ENCODE assay signal across 13 cellular contexts in genomic region chr18:55585050-55585449, GRCh38. TPM values are rescaled to one million over a fixed set of nuclear protein-coding genes. Genes with fewer than 3 reads are reported as not detected.
DNase-seq lines count a peak whose midpoint lies in the region; ATAC-seq and TF ChIP-seq lines count a peak whose summit lies in the region.
"Had no signal": no experiment of that assay in that cellular context is flagged by ENCODE, and none has a peak within 500 bp of the region (broad histone marks: within the 10 kb centered on the region; RNA-seq: fewer than 3 reads in every experiment).

No MANE protein-coding gene starts in this region.

- H3K4me1 Mint-ChIP-seq in neural progenitor cell = peaks cover 58% of the 10 kb centered on the region

- ATAC-seq in right cardiac atrium (no peak), left cardiac atrium (no peak), aorta (ENCODE audit: low FRiP score) (no peak)
- ATAC-seq: foreskin keratinocyte, Panc1 had no signal

- peak overlapping the region; percentile 96 for H3K27ac Mint-ChIP-seq in neural progenitor cell
- H3K27ac Mint-ChIP-seq: activated naive CD8-positive, alpha-beta T cell treated with anti-CD3 and anti-CD28 coated beads for 36 hours had no signal

- H3K9ac ChIP-seq in fibroblast of lung (ENCODE audit: insufficient read depth, low read length) = no peak overlapping the region
- peak overlapping the region; percentile 21 for H3K9ac ChIP-seq in neural progenitor cell

- H3K9me3 ChIP-seq in right cardiac atrium (ENCODE audit: control insufficient read depth, low read length) (no peaks in the 10 kb centered on the region), fibroblast of lung (ENCODE audit: control insufficient read depth, insufficient read depth, low read depth, low read length) (no peaks in the 10 kb centered on the region), neural progenitor cell (ENCODE audit: low read depth) (no peaks in the 10 kb centered on the region), aorta (ENCODE audit: control insufficient read depth, low read length) (no peaks in the 10 kb centered on the region)
- H3K9me3 ChIP-seq: ovary had no signal

- H3F3A ChIP-seq in neural progenitor cell (ENCODE audit: low read depth) = peaks cover 46% of the 10 kb centered on the region

- no peaks in the 10 kb centered on the region for H3K36me3 ChIP-seq in fibroblast of lung (ENCODE audit: control insufficient read depth, insufficient read depth, low read length)
- H3K36me3 ChIP-seq in neural progenitor cell = no peaks in the 10 kb centered on the region
- H3K36me3 ChIP-seq in aorta (ENCODE audit: control insufficient read depth in 1 of 2, insufficient read depth in 2 of 2, low read length in 1 of 2) = no peaks in the 10 kb centered on the region
- H3K36me3 ChIP-seq: ovary had no signal

- no peaks in the 10 kb centered on the region for H3K9me3 Mint-ChIP-seq in neural progenitor cell
- H3K9me3 Mint-ChIP-seq: activated naive CD8-positive, alpha-beta T cell treated with anti-CD3 and anti-CD28 coated beads for 36 hours had no signal

- H2AFZ ChIP-seq in fibroblast of lung (ENCODE audit: low read length) (peak overlapping the region; percentile 66), neural progenitor cell (replicated peaks) (no peak overlapping the region)

- no peak for TF ChIP-seq CTCF in fibroblast of lung (conservative IDR thresholded peaks at IDR 0.05 in 1 of 2, IDR thresholded peaks at IDR 0.05 in 1 of 2; ENCODE audit: low read depth in 1 of 2, low read length in 2 of 2)
- no peak for TF ChIP-seq CTCF in neural progenitor cell (IDR thresholded peaks at IDR 0.05)

- H3K4me3 ChIP-seq in right cardiac atrium (ENCODE audit: low read length) = peak overlapping the region; percentile 100
- H3K4me3 ChIP-seq in fibroblast of lung (replicated peaks in 1 of 4; ENCODE audit: control extremely low read depth in 1 of 4, insufficient read depth in 1 of 4, low read depth in 3 of 4, low read length in 4 of 4) = peak overlapping the region; percentile 52 to 78 (median 58)
- H3K4me3 ChIP-seq in neural progenitor cell = peak overlapping the region; percentile 90
- peak overlapping the region; percentile 96 to 99 for H3K4me3 ChIP-seq in aorta (ENCODE audit: low read length in 2 of 2)

- DNase-seq in right cardiac atrium (no peak), left cardiac atrium (no peak), fibroblast of lung (ENCODE audit: low read depth in 2 of 2) (peak; percentile 16 to 54), neural progenitor cell (ENCODE audit: low spot score) (no peak), aorta (no peak), dermis blood vessel endothelial cell (no peak), NOMO-1 treated with DMSO at 0.1 percent for 48 hours (lab: John Stamatoyannopoulos, UW; ENCODE audit: unreplicated experiment) (no peak)
- DNase-seq in central memory CD4-positive, alpha-beta T cell = no peak
- DNase-seq: activated naive CD8-positive, alpha-beta T cell treated with anti-CD3 and anti-CD28 coated beads for 36 hours; foreskin keratinocyte; ovary; WERI-Rb-1 had no signal

- peaks cover 9% of the 10 kb centered on the region for H3K36me3 Mint-ChIP-seq in neural progenitor cell
- H3K36me3 Mint-ChIP-seq: activated naive CD8-positive, alpha-beta T cell treated with anti-CD3 and anti-CD28 coated beads for 36 hours had no signal

- H3K27me3 ChIP-seq in right cardiac atrium (ENCODE audit: control insufficient read depth, insufficient read depth) (no peaks in the 10 kb centered on the region), fibroblast of lung (ENCODE audit: control insufficient read depth, insufficient read depth, low read length) (no peaks in the 10 kb centered on the region), neural progenitor cell (no peaks in the 10 kb centered on the region), aorta (ENCODE audit: control insufficient read depth in 1 of 2, insufficient read depth in 2 of 2, low read length in 1 of 2) (no peaks in the 10 kb centered on the region)
- H3K27me3 ChIP-seq: foreskin keratinocyte, ovary had no signal

- H3K4me1 ChIP-seq in right cardiac atrium (ENCODE audit: control insufficient read depth, insufficient read depth, low read length) = peaks cover 2% of the 10 kb centered on the region
- H3K4me1 ChIP-seq in fibroblast of lung (ENCODE audit: control insufficient read depth, extremely low read depth, insufficient read depth, low read length) = peaks cover 4% of the 10 kb centered on the region
- H3K4me1 ChIP-seq in neural progenitor cell = peaks cover 56% of the 10 kb centered on the region
- no peaks in the 10 kb centered on the region for H3K4me1 ChIP-seq in aorta (ENCODE audit: control insufficient read depth in 1 of 2, insufficient read depth in 2 of 2, low read length in 2 of 2)
- H3K4me1 ChIP-seq: foreskin keratinocyte had no signal

- H3K27ac ChIP-seq in right cardiac atrium (ENCODE audit: low read length) = no peak overlapping the region
- H3K27ac ChIP-seq in fibroblast of lung (ENCODE audit: insufficient read depth, low read length) = peak overlapping the region; percentile 57
- H3K27ac ChIP-seq in neural progenitor cell = peak overlapping the region; percentile 74
- no peak overlapping the region for H3K27ac ChIP-seq in aorta (ENCODE audit: low read depth in 1 of 2, low read length in 2 of 2)
- H3K27ac ChIP-seq: foreskin keratinocyte, ovary, WERI-Rb-1 had no signal

- H3K27me3 Mint-ChIP-seq in neural progenitor cell (ENCODE audit: insufficient read depth, low read depth) = no peaks in the 10 kb centered on the region

- peak overlapping the region; percentile 98 for H3K4me3 Mint-ChIP-seq in neural progenitor cell
- H3K4me3 Mint-ChIP-seq: activated naive CD8-positive, alpha-beta T cell treated with anti-CD3 and anti-CD28 coated beads for 36 hours had no signal

- 30% methylated on average over 2 of the region's 2 CpGs for WGBS in right cardiac atrium
- 20 to 23% methylated on average over 2 of the region's 2 CpGs for WGBS in aorta, 2 donors

- intact Hi-C loops in right cardiac atrium (cut with DNase I) = loop anchor here (5.0 to 10.0 kb wide), 6 partner anchors 60 to 990 kb away; no protein-coding TSS in a partner anchor
- intact Hi-C loops in left cardiac atrium (cut with DNase I) = loop anchor here (5.0 to 10.0 kb wide), 8 partner anchors 60 to 350 kb away; no protein-coding TSS in a partner anchor
- intact Hi-C loops in aorta (cut with DNase I) = loop anchor here (5.0 to 10.0 kb wide), 7 partner anchors 110 to 343 kb away; no protein-coding TSS in a partner anchor

- H3K4me2 ChIP-seq in fibroblast of lung (ENCODE audit: extremely low read depth, insufficient read depth, low read length) (peak overlapping the region; percentile 98), neural progenitor cell (peak overlapping the region; percentile 86)

- H4K20me1 ChIP-seq in fibroblast of lung (ENCODE audit: control insufficient read depth, extremely low read depth, insufficient read depth, low read length) (no peaks in the 10 kb centered on the region), neural progenitor cell (ENCODE audit: low read depth) (peaks cover 22% of the 10 kb centered on the region)

- H3K79me2 ChIP-seq in fibroblast of lung (ENCODE audit: control insufficient read depth, insufficient read depth, low read length) (peaks cover 31% of the 10 kb centered on the region), neural progenitor cell (ENCODE audit: low read depth) (peaks cover 94% of the 10 kb centered on the region)

RNA-seq across cellular contexts. Expression of gene TCF4, which starts 2.9 kb away (rescaled TPM):
- 10 to 100 TPM; 51.8 to 73.6 (median 61.9) TPM for total RNA-seq in right cardiac atrium
- 17.3 TPM for polyA plus RNA-seq in right cardiac atrium
- 10 to 100 TPM; 58.5 to 77.4 TPM for total RNA-seq in left cardiac atrium
- 49.1 and 57.6 TPM in 2 replicates for total RNA-seq in fibroblast of lung
- polyA plus RNA-seq in fibroblast of lung = 42.3 and 48.9 TPM in 2 replicates
- polyA plus RNA-seq in fibroblast of lung (2012) = 20.2 and 28.5 TPM in 2 replicates
- polyA minus RNA-seq in fibroblast of lung (ENCODE audit: low replicate concordance) = 97.6 and 116 TPM in 2 replicates
- total RNA-seq in neural progenitor cell (ENCODE audit: low replicate concordance) = 111 and 161 TPM in 2 replicates
- total RNA-seq in aorta = 100 to 1,000 TPM; 108 to 297 TPM
- 10 to 100 TPM; 11.8 to 42.2 TPM for polyA plus RNA-seq in aorta
- 474 and 759 TPM in 2 replicates for total RNA-seq in dermis blood vessel endothelial cell

Comparison
In these comparisons a context has a peak if more than half of its experiments do, and no peak if none do; other contexts are left out.
1. DNase-seq: peak in fibroblast of lung (2 of 2); none in right cardiac atrium (0 of 3), left cardiac atrium (single experiment), neural progenitor cell (single experiment), aorta (0 of 2), central memory CD4-positive, alpha-beta T cell (single experiment), dermis blood vessel endothelial cell (single experiment) and NOMO-1 treated with DMSO at 0.1 percent for 48 hours (single experiment).
2. H3K27ac ChIP-seq: peak in fibroblast of lung (single experiment) and neural progenitor cell (single experiment); none in right cardiac atrium (single experiment) and aorta (0 of 2).
3. Peak in every context shown above with its lines, with median percentiles within 50 percentile points of each other: H3K4me3 ChIP-seq.